In the genomic region with DNA sequence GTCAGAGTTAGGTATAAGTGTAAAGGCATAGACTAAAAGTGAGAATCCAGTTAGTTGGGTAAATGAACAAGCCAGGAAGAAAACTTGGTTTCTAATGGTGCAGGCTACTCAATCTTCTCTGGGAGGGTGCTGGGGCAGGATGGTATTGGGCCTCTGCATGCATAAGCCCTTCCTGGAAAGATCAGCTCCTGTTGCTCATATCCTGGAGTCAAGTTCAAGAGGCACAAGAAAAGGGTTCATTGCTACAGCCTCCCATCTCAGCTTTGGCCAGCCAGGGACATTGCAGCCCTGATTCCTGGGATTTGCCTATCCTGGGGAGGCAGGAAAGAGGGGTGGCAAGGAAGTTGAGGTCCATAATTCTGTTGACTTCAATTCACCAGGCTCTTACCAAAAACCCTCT, we compare ENCODE assay signal across 18 cellular contexts. TPM values are rescaled to one million over a fixed set of nuclear protein-coding genes. Genes with fewer than 3 reads are reported as not detected.
DNase-seq lines count a peak whose midpoint lies in the region; ATAC-seq, FAIRE-seq and TF ChIP-seq lines count a peak whose summit lies in the region.
"Had no signal": no experiment of that assay in that cellular context is flagged by ENCODE, and none has a peak within 500 bp of the region (broad histone marks: within the 10 kb centered on the region; RNA-seq: fewer than 3 reads in every experiment).

No MANE protein-coding gene starts in this region.

- H3K4me1 ChIP-seq in GM23248 (ENCODE audit: insufficient read depth): peaks cover 5% of the 10 kb centered on the region
- no peaks in the 10 kb centered on the region for H3K4me1 ChIP-seq in endothelial cell of umbilical vein (ENCODE audit: control insufficient read depth, extremely low read depth, insufficient read depth, low read length)
- peaks cover 4% of the 10 kb centered on the region for H3K4me1 ChIP-seq in mesenchymal stem cell (ENCODE audit: control insufficient read depth, insufficient read depth, low read depth, low read length)
- H3K4me1 ChIP-seq in tibial nerve: no peaks in the 10 kb centered on the region
- peaks cover 0 to 4% of the 10 kb centered on the region in 2 donors for H3K4me1 ChIP-seq in right atrium auricular region
- peaks cover 3% of the 10 kb centered on the region for H3K4me1 ChIP-seq in right cardiac atrium (ENCODE audit: control insufficient read depth, insufficient read depth, low read length)

- no peaks in the 10 kb centered on the region for H3K9me2 ChIP-seq in GM23248 (ENCODE audit: insufficient read depth)

- H3K9me3 ChIP-seq in GM23248 (ENCODE audit: low read depth): no peaks in the 10 kb centered on the region
- no peaks in the 10 kb centered on the region for H3K9me3 ChIP-seq in endothelial cell of umbilical vein (replicated peaks; ENCODE audit: control insufficient read depth, insufficient read depth, low read length)
- H3K9me3 ChIP-seq in mesenchymal stem cell (ENCODE audit: control insufficient read depth, low read length): no peaks in the 10 kb centered on the region
- peaks cover 0 to 8% (median 0%) of the 10 kb centered on the region in 4 donors for H3K9me3 ChIP-seq in tibial nerve
- H3K9me3 ChIP-seq in right atrium auricular region: peaks cover 0 to 8% of the 10 kb centered on the region in 2 donors
- no peaks in the 10 kb centered on the region for H3K9me3 ChIP-seq in right cardiac atrium (ENCODE audit: control insufficient read depth, low read length)

- H3K4me3 ChIP-seq in GM23248: no peak overlapping the region
- H3K4me3 ChIP-seq in endothelial cell of umbilical vein (replicated peaks in 1 of 3; ENCODE audit: insufficient read depth in 1 of 3, low read depth in 1 of 3, low read length in 3 of 3): no peak overlapping the region
- H3K4me3 ChIP-seq in mesenchymal stem cell (ENCODE audit: insufficient read depth in 1 of 2, low read depth in 1 of 2, low read length in 2 of 2): no peak overlapping the region
- H3K4me3 ChIP-seq in tibial nerve: no peak overlapping the region
- no peak overlapping the region for H3K4me3 ChIP-seq in right atrium auricular region
- no peak overlapping the region for H3K4me3 ChIP-seq in right cardiac atrium (ENCODE audit: low read length)
- H3K4me3 ChIP-seq: GM23338 had no signal

- DNase-seq in GM23248 (peak; percentile 24), HT1080 (ENCODE audit: low read depth) (peak; percentile 58), endothelial cell of umbilical vein (ENCODE audit: low read depth, low spot score) (peak; percentile 17), mesenchymal stem cell (peak; percentile 11), RPMI8226 (no peak), tibial nerve (ENCODE audit: low spot score in 2 of 2) (no peak), right atrium auricular region (ENCODE audit: low spot score) (no peak), right cardiac atrium (no peak)
- DNase-seq: C1 segment of cervical spinal cord; Calu3; CD4-positive, alpha-beta memory T cell; COR-L47; DMS53; DMS79 treated with DMSO at 0.1 percent for 48 hours; H9 had no signal

- H2BK120ac ChIP-seq in mesenchymal stem cell (ENCODE audit: low read depth, low read length): no peak overlapping the region

- intact Hi-C loops in endothelial cell of umbilical vein (cut with micrococcal nuclease): no loop called here
- intact Hi-C loops in right cardiac atrium (cut with DNase I): no loop called here

- H3F3A ChIP-seq in GM23248 (ENCODE audit: insufficient read depth): no peaks in the 10 kb centered on the region

- H3K79me2 ChIP-seq in GM23248 (ENCODE audit: insufficient read depth) (no peaks in the 10 kb centered on the region), endothelial cell of umbilical vein (ENCODE audit: control insufficient read depth, insufficient read depth, low read length) (no peaks in the 10 kb centered on the region)

- H3K9ac ChIP-seq in GM23248: no peak overlapping the region
- H3K9ac ChIP-seq in endothelial cell of umbilical vein (replicated peaks; ENCODE audit: extremely low read depth, insufficient read depth, low read length): no peak overlapping the region
- H3K9ac ChIP-seq in mesenchymal stem cell (ENCODE audit: low read length): no peak overlapping the region

- POLR2A ChIA-PET in endothelial cell of umbilical vein (lab: Charles Lee): no interaction called here

- no peak overlapping the region for H2BK15ac ChIP-seq in mesenchymal stem cell (ENCODE audit: low read depth, poor library complexity, severe bottlenecking)

- ATAC-seq in right cardiac atrium: no peak
- ATAC-seq: GM23338 had no signal

- H4K20me1 ChIP-seq in GM23248 (ENCODE audit: insufficient read depth): no peaks in the 10 kb centered on the region
- no peaks in the 10 kb centered on the region for H4K20me1 ChIP-seq in endothelial cell of umbilical vein (replicated peaks; ENCODE audit: control insufficient read depth, extremely low read depth, insufficient read depth, low read length)

- H3K4me2 ChIP-seq in GM23248 (ENCODE audit: unreplicated experiment) (no peak overlapping the region), endothelial cell of umbilical vein (ENCODE audit: insufficient read depth, low read length) (no peak overlapping the region), mesenchymal stem cell (ENCODE audit: low read length, poor library complexity, severe bottlenecking) (no peak overlapping the region)
- H3K4me2 ChIP-seq: GM23338 had no signal

- H2AK5ac ChIP-seq in mesenchymal stem cell (ENCODE audit: low read length, severe bottlenecking): no peak overlapping the region

- no peak for TF ChIP-seq CTCF in endothelial cell of umbilical vein (IDR thresholded peaks at IDR 0.05; ENCODE audit: extremely low read depth in 1 of 2, insufficient read depth in 1 of 2, low read depth in 1 of 2, low read length in 2 of 2)
- no peak for TF ChIP-seq CTCF in tibial nerve (IDR thresholded peaks at IDR 0.05)
- TF ChIP-seq CTCF in right atrium auricular region (IDR thresholded peaks at IDR 0.05): no peak

- TF ChIP-seq EP300 in tibial nerve (IDR thresholded peaks at IDR 0.05): no peak

- dilution Hi-C loops in endothelial cell of umbilical vein (cut with MboI; ENCODE audit: extremely low pct_ligation_motif_present, low sequenced_read_pairs): no loop called here

- H3K18ac ChIP-seq in mesenchymal stem cell (ENCODE audit: low read depth in 1 of 2, low read length in 2 of 2): no peak overlapping the region

- in situ Hi-C loops in GM23248 (cut with MboI): no loop called here

- no peak overlapping the region for H3K14ac ChIP-seq in mesenchymal stem cell (ENCODE audit: low read length in 2 of 2)

- CTCF ChIA-PET in endothelial cell of umbilical vein (lab: Charles Lee): interaction anchor here (1.2 to 1.7 kb wide), 4 partner anchors 9 to 141 kb away, joined by 3 to 5 read pairs (median 4); partner anchors contain the start of gene ATP6V1G1

- no peaks in the 10 kb centered on the region; the same call in 1 of the 2 replicates for H3K27me3 ChIP-seq in GM23248 (replicated peaks; ENCODE audit: insufficient read depth)
- no peaks in the 10 kb centered on the region for H3K27me3 ChIP-seq in endothelial cell of umbilical vein (ENCODE audit: control insufficient read depth in 2 of 2, insufficient read depth in 2 of 2, low read length in 2 of 2)
- H3K27me3 ChIP-seq in mesenchymal stem cell (ENCODE audit: control insufficient read depth in 1 of 2, insufficient read depth in 1 of 2, low read length in 2 of 2): peaks cover 16 to 19% of the 10 kb centered on the region in 2 experiments
- H3K27me3 ChIP-seq in tibial nerve: no peaks in the 10 kb centered on the region
- no peaks in the 10 kb centered on the region for H3K27me3 ChIP-seq in right atrium auricular region
- H3K27me3 ChIP-seq in right cardiac atrium (ENCODE audit: control insufficient read depth, insufficient read depth): no peaks in the 10 kb centered on the region

- H3K9me1 ChIP-seq in endothelial cell of umbilical vein (replicated peaks; ENCODE audit: control insufficient read depth, extremely low read depth, insufficient read depth, low read length): no peaks in the 10 kb centered on the region

- no peak overlapping the region for H3K23ac ChIP-seq in mesenchymal stem cell (ENCODE audit: low read length in 2 of 2)

- no peak overlapping the region for H2BK5ac ChIP-seq in mesenchymal stem cell (ENCODE audit: low read depth, low read length, poor library complexity, severe bottlenecking)

- FAIRE-seq in endothelial cell of umbilical vein (lab: Jason Lieb, UNC): no peak
- FAIRE-seq: G401.6, GM12892 had no signal

- BruUV-seq in endothelial cell of umbilical vein (replicated peaks; lab: Mats Ljungman, UMichigan): no TSS peak

- peak overlapping the region; percentile 15 to 57 for H2BK12ac ChIP-seq in mesenchymal stem cell (ENCODE audit: low read length in 2 of 2)

- TF ChIP-seq POLR2A in endothelial cell of umbilical vein (IDR thresholded peaks at IDR 0.05; ENCODE audit: low read depth, low read length): no peak
- TF ChIP-seq POLR2A in tibial nerve (IDR thresholded peaks at IDR 0.05): no peak

- no peaks in the 10 kb centered on the region for H3K79me1 ChIP-seq in mesenchymal stem cell (replicated peaks; ENCODE audit: low read length, poor library complexity, severe bottlenecking)

- no peak overlapping the region for H4K8ac ChIP-seq in mesenchymal stem cell (ENCODE audit: low read length)

- no peaks in the 10 kb centered on the region for H3K36me3 ChIP-seq in GM23248 (ENCODE audit: low read depth)
- no peaks in the 10 kb centered on the region for H3K36me3 ChIP-seq in endothelial cell of umbilical vein (ENCODE audit: control insufficient read depth in 2 of 2, extremely low read depth in 1 of 2, insufficient read depth in 2 of 2, low read length in 2 of 2)
- no peaks in the 10 kb centered on the region for H3K36me3 ChIP-seq in mesenchymal stem cell (ENCODE audit: control insufficient read depth in 1 of 2, insufficient read depth in 2 of 2, low read depth in 1 of 2, low read length in 2 of 2)
- no peaks in the 10 kb centered on the region for H3K36me3 ChIP-seq in tibial nerve
- H3K36me3 ChIP-seq in right atrium auricular region: no peaks in the 10 kb centered on the region

- no peak overlapping the region for H4K91ac ChIP-seq in mesenchymal stem cell (ENCODE audit: low read length)

- H3K4ac ChIP-seq in mesenchymal stem cell (ENCODE audit: low read depth in 1 of 2, low read length in 2 of 2): no peak overlapping the region

- no peak overlapping the region for H3K27ac ChIP-seq in GM23248
- no peak overlapping the region for H3K27ac ChIP-seq in endothelial cell of umbilical vein (ENCODE audit: insufficient read depth, low read depth, low read length)
- H3K27ac ChIP-seq in mesenchymal stem cell (ENCODE audit: low read length, poor library complexity, severe bottlenecking): no peak overlapping the region
- H3K27ac ChIP-seq in tibial nerve: no peak overlapping the region
- H3K27ac ChIP-seq in right atrium auricular region: no peak overlapping the region
- no peak overlapping the region for H3K27ac ChIP-seq in right cardiac atrium (ENCODE audit: low read length)

- H2AFZ ChIP-seq in GM23248 (no peak overlapping the region), endothelial cell of umbilical vein (ENCODE audit: low read depth, low read length) (no peak overlapping the region), mesenchymal stem cell (ENCODE audit: low read depth, low read length) (no peak overlapping the region)
- H2AFZ ChIP-seq: GM23338 had no signal

RNA-seq across cellular contexts. Expression of gene ATP6V1G1, which starts 40.7 kb away (rescaled TPM):
- 127 and 131 TPM in 2 replicates for total RNA-seq in GM23248 (2014; rRNA removed; shearing (Covaris generic))
- polyA plus RNA-seq in GM23248 (2016; fragmentation: Nextera tagmentation; extraction: Ambion mirVana) (222 and 230 TPM in 2 replicates), endothelial cell of umbilical vein (72.0 and 96.9 TPM in 2 replicates), right cardiac atrium (157 TPM)
- total RNA-seq in HT1080 (2014; rRNA removed; shearing (Covaris generic)): 96.0 and 97.4 TPM in 2 replicates
- 93.1 and 105 TPM in 2 replicates for polyA plus RNA-seq in HT1080 (2015; cell fraction: cytosol; rRNA removed)
- polyA plus RNA-seq in HT1080 (2015; cell fraction: nucleus; rRNA removed): 28.1 and 30.6 TPM in 2 replicates
- total RNA-seq in endothelial cell of umbilical vein (78.9 and 82.0 TPM in 2 replicates), tibial nerve (100 to 1,000 TPM; 140 to 161 (median 154) TPM), right atrium auricular region (100 to 1,000 TPM; 141 to 153 TPM), right cardiac atrium (10 to 100 TPM; 91.5 to 99.7 (median 98.0) TPM)
- 132 and 139 TPM in 2 replicates for polyA plus RNA-seq in endothelial cell of umbilical vein (2011; cell fraction: cytosol; rRNA removed)
- polyA plus RNA-seq in endothelial cell of umbilical vein (2011; cell fraction: nucleus; rRNA removed): 44.3 and 57.7 TPM in 2 replicates
- 120 and 125 TPM in 2 replicates for polyA plus RNA-seq in endothelial cell of umbilical vein (2012)
- polyA minus RNA-seq in endothelial cell of umbilical vein: 26.1 and 35.3 TPM in 2 replicates
- 29.0 TPM for polyA minus RNA-seq in endothelial cell of umbilical vein (2011; cell fraction: cytosol; rRNA and poly(A)+ RNA removed)
- 15.6 and 25.5 TPM in 2 replicates for polyA minus RNA-seq in endothelial cell of umbilical vein (2011; cell fraction: nucleus; rRNA and poly(A)+ RNA removed)
- polyA plus RNA-seq in mesenchymal stem cell (2013, experiment 1 of 2): 280 TPM
- 328 TPM for polyA plus RNA-seq in mesenchymal stem cell (2013, experiment 2 of 2)

RNA-seq across cellular contexts. Expression of gene WHRN, which starts 41.6 kb away (rescaled TPM):
- total RNA-seq in GM23248 (2014; rRNA removed; shearing (Covaris generic)): 0.76 and 1.1 TPM in 2 replicates
- polyA plus RNA-seq in GM23248 (2016; fragmentation: Nextera tagmentation; extraction: Ambion mirVana) (1.5 and 1.8 TPM in 2 replicates), endothelial cell of umbilical vein (0.35 and 0.53 TPM in 2 replicates), right cardiac atrium (7.8 TPM)
- 2.0 and 3.1 TPM in 2 replicates for total RNA-seq in HT1080 (2014; rRNA removed; shearing (Covaris generic))
- polyA plus RNA-seq in HT1080 (2015; cell fraction: cytosol; rRNA removed): 2.9 and 3.7 TPM in 2 replicates
- 6.2 and 9.2 TPM in 2 replicates for polyA plus RNA-seq in HT1080 (2015; cell fraction: nucleus; rRNA removed)
- total RNA-seq in endothelial cell of umbilical vein (0.69 and 1.1 TPM in 2 replicates), tibial nerve (10 to 100 TPM in 1 of 4 donors, 1 to 10 TPM in 3; 3.7 to 13.2 (median 6.0) TPM), right atrium auricular region (1 to 10 TPM; 2.6 to 8.2 TPM), right cardiac atrium (10 to 100 TPM; 12.7 to 20.3 (median 14.1) TPM)
- 0.18 and 0.20 TPM in 2 replicates for polyA plus RNA-seq in endothelial cell of umbilical vein (2011; cell fraction: cytosol; rRNA removed)
- polyA plus RNA-seq in endothelial cell of umbilical vein (2011; cell fraction: nucleus; rRNA removed): 1.4 and 1.7 TPM in 2 replicates
- 0.49 and 0.70 TPM in 2 replicates for polyA plus RNA-seq in endothelial cell of umbilical vein (2012)
- 0.22 and 0.49 TPM in 2 replicates for polyA minus RNA-seq in endothelial cell of umbilical vein
- polyA minus RNA-seq in endothelial cell of umbilical vein (2011; cell fraction: cytosol; rRNA and poly(A)+ RNA removed): 7.3 TPM
- polyA minus RNA-seq in endothelial cell of umbilical vein (2011; cell fraction: nucleus; rRNA and poly(A)+ RNA removed): 1.3 and 2.8 TPM in 2 replicates
- polyA plus RNA-seq in mesenchymal stem cell (2013, experiment 1 of 2): 4.0 TPM
- polyA plus RNA-seq in mesenchymal stem cell (2013, experiment 2 of 2): 3.5 TPM

Comparison
In these comparisons a context has a peak if more than half of its experiments do, and no peak if none do; other contexts are left out.
1. DNase-seq: peak in GM23248 (single experiment), HT1080 (single experiment), endothelial cell of umbilical vein (single experiment) and mesenchymal stem cell (single experiment); none in RPMI8226 (single experiment), tibial nerve (0 of 2), right atrium auricular region (single experiment) and right cardiac atrium (0 of 3).